Comparison of ENCODE assay signal across 9 cellular contexts in the genomic region with DNA sequence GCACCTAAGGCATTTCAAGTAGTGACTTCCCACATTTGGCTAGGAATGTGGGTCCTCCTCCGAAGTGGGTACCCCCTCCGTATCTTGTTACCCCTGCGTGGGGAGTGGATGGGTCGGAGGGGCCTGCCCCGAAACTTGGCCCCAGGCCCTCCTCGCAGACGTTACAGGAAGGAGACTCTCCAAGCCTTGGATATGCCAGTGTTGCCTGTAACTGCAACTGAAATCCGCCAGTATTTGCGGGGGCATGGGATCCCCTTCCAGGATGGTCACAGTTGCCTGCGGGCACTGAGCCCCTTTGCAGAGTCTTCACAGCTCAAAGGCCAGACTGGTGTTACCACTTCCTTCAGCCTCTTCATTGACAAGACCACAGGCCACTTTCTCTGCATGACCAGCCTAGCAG. TPM values are rescaled to one million over a fixed set of nuclear protein-coding genes. Genes with fewer than 3 reads are reported as not detected.
DNase-seq lines count a peak whose midpoint lies in the region; ATAC-seq and TF ChIP-seq lines count a peak whose summit lies in the region.
"Had no signal": no experiment of that assay in that cellular context is flagged by ENCODE, and none has a peak within 500 bp of the region (broad histone marks: within the 10 kb centered on the region; RNA-seq: fewer than 3 reads in every experiment).

No MANE protein-coding gene starts in this region.

- BruUV-seq in MCF 10A (replicated peaks; lab: Mats Ljungman, UMichigan): no TSS peak

- H3K4me3 Mint-ChIP-seq in stimulated activated naive CD8-positive, alpha-beta T cell treated with anti-CD3 and anti-CD28 coated beads, Interleukin-15, Interleukin-2, amounts not matched to agents 100 ng/mL and 50 ng/mL, for 24 hours: peak overlapping the region; percentile 98
- peak overlapping the region; percentile 85 for H3K4me3 Mint-ChIP-seq in MCF 10A (ENCODE audit: unreplicated experiment)

- CTCF ChIA-PET in MCF 10A (lab: Yijun Ruan, JAX): interaction anchor here (0.6 to 12.3 kb wide), 4 partner anchors 9 to 598 kb away, joined by 3 to 199 read pairs (median 18); no protein-coding TSS in a partner anchor

- in situ Hi-C loops in GM13977 (cut with MboI; ENCODE audit: low pct_unique_long_range_greater_than_20kb, low sequenced_read_pairs, unreplicated experiment): no loop called here

- H3K27me3 ChIP-seq in mononuclear cell (ENCODE audit: insufficient read depth, low read length): no peaks in the 10 kb centered on the region

- H3K4me3 ChIP-seq in mononuclear cell (ENCODE audit: low read length): peak overlapping the region; percentile 93

- H3K27ac Mint-ChIP-seq in stimulated activated naive CD8-positive, alpha-beta T cell treated with anti-CD3 and anti-CD28 coated beads, Interleukin-15, Interleukin-2, amounts not matched to agents 100 ng/mL and 50 ng/mL, for 24 hours: peak overlapping the region; percentile 99
- H3K27ac Mint-ChIP-seq in MCF 10A (ENCODE audit: low read depth, unreplicated experiment): peak overlapping the region; percentile 80

- intact Hi-C loops in MCF 10A (cut with micrococcal nuclease): no loop called here

- peaks cover 42% of the 10 kb centered on the region for H3K36me3 Mint-ChIP-seq in stimulated activated naive CD8-positive, alpha-beta T cell treated with anti-CD3 and anti-CD28 coated beads, Interleukin-15, Interleukin-2, amounts not matched to agents 100 ng/mL and 50 ng/mL, for 24 hours (ENCODE audit: low read depth)
- peaks cover 36% of the 10 kb centered on the region for H3K36me3 Mint-ChIP-seq in MCF 10A (ENCODE audit: insufficient read depth, unreplicated experiment)

- POLR2A ChIA-PET in MCF 10A (lab: Yijun Ruan, JAX): interaction anchor here (0.5 to 5.0 kb wide), 9 partner anchors 10 to 78 kb away, joined by 3 to 54 read pairs (median 4); a partner anchor contains a TSS

- TF ChIP-seq CTCF in MCF 10A (IDR thresholded peaks at IDR 0.05; ENCODE audit: unreplicated experiment) (no peak), GM13977 (IDR thresholded peaks at IDR 0.05; ENCODE audit: extremely low read depth, insufficient read depth, missing control alignments) (no peak)

- no peaks in the 10 kb centered on the region for H3K9me3 Mint-ChIP-seq in stimulated activated naive CD8-positive, alpha-beta T cell treated with anti-CD3 and anti-CD28 coated beads, Interleukin-15, Interleukin-2, amounts not matched to agents 100 ng/mL and 50 ng/mL, for 24 hours
- H3K9me3 Mint-ChIP-seq in MCF 10A (ENCODE audit: unreplicated experiment): no peaks in the 10 kb centered on the region

- ATAC-seq in stimulated activated naive CD8-positive, alpha-beta T cell treated with anti-CD3 and anti-CD28 coated beads, Interleukin-15, Interleukin-2, amounts not matched to agents 100 U/mL and 50 U/mL, for 24 hours: no peak
- no peak for ATAC-seq in GM21447 (IDR thresholded peaks at IDR 0.05; ENCODE audit: unreplicated experiment)

- peaks cover 22% of the 10 kb centered on the region for H3K4me1 ChIP-seq in mononuclear cell (ENCODE audit: insufficient read depth, low read length)

- DNase-seq in stimulated activated naive CD8-positive, alpha-beta T cell treated with anti-CD3 and anti-CD28 coated beads, Interleukin-15, Interleukin-2, amounts not matched to agents 100 U/mL and 50 U/mL, for 24 hours: no peak
- no peak for DNase-seq in MCF 10A (ENCODE audit: unreplicated experiment)
- DNase-seq in GM13977 (ENCODE audit: low spot score): no peak
- DNase-seq in stimulated activated CD4-positive, alpha-beta T cell treated with anti-CD3 and anti-CD28 coated beads, Interleukin-2, amount 100 ng/mL, for 48 hours: no peak
- DNase-seq in NCI-H128 (lab: John Stamatoyannopoulos, UW; ENCODE audit: unreplicated experiment): no peak
- DNase-seq: activated CD4-positive, alpha-beta T cell treated with anti-CD3 and anti-CD28 coated beads for 1 hour had no signal

- no peaks in the 10 kb centered on the region for H3K9me3 ChIP-seq in mononuclear cell (ENCODE audit: low read depth, low read length)

- peaks cover 47% of the 10 kb centered on the region for H3K4me1 Mint-ChIP-seq in stimulated activated naive CD8-positive, alpha-beta T cell treated with anti-CD3 and anti-CD28 coated beads, Interleukin-15, Interleukin-2, amounts not matched to agents 100 ng/mL and 50 ng/mL, for 24 hours (ENCODE audit: low read depth)
- peaks cover 15% of the 10 kb centered on the region for H3K4me1 Mint-ChIP-seq in MCF 10A (ENCODE audit: insufficient read depth, unreplicated experiment)

- no peaks in the 10 kb centered on the region for H3K27me3 Mint-ChIP-seq in stimulated activated naive CD8-positive, alpha-beta T cell treated with anti-CD3 and anti-CD28 coated beads, Interleukin-15, Interleukin-2, amounts not matched to agents 100 ng/mL and 50 ng/mL, for 24 hours
- H3K27me3 Mint-ChIP-seq in MCF 10A (ENCODE audit: insufficient read depth, unreplicated experiment): no peaks in the 10 kb centered on the region

RNA-seq across cellular contexts. Expression of a gene that starts 0.8 kb away (rescaled TPM):
- total RNA-seq in MCF 10A (2022): 19.1 and 27.9 TPM in 2 replicates
- total RNA-seq in mononuclear cell: 2.0 TPM

RNA-seq across cellular contexts. Expression of a gene that starts 0.9 kb away (rescaled TPM):
- total RNA-seq in MCF 10A (2022): 63.4 and 64.8 TPM in 2 replicates
- 18.9 TPM for total RNA-seq in mononuclear cell

RNA-seq across cellular contexts. Expression of a gene that starts 11.4 kb away (rescaled TPM):
- total RNA-seq in MCF 10A (2022) (15.2 and 18.6 TPM in 2 replicates), mononuclear cell (8.1 TPM)

RNA-seq across cellular contexts. Expression of a gene that starts 18.9 kb away (rescaled TPM):
- total RNA-seq in MCF 10A (2022) (0.32 TPM in 1 of 2 replicates, not detected in the other), mononuclear cell (0.10 TPM)

RNA-seq across cellular contexts. Expression of a gene that starts 42.8 kb away (rescaled TPM):
- 0.27 and 0.58 TPM in 2 replicates for total RNA-seq in MCF 10A (2022)
- 0.21 TPM for total RNA-seq in mononuclear cell
